Comparison of ENCODE assay signal across 25 cellular contexts in genomic region chr4:1739358-1739757, GRCh38. TPM values are rescaled to one million over a fixed set of nuclear protein-coding genes. Genes with fewer than 3 reads are reported as not detected.
"Had no signal": no experiment of that assay in that cellular context is flagged by ENCODE, and none has a peak within 500 bp of the region (broad histone marks: within the 10 kb centered on the region; RNA-seq: fewer than 3 reads in every experiment).

No MANE protein-coding gene starts in this region.

- FAIRE-seq: colon, keratinocyte had no signal

- H3K4me3 Mint-ChIP-seq: endodermal cell, natural killer cell had no signal

- H3K27ac Mint-ChIP-seq: natural killer cell, progenitor cell of endocrine pancreas had no signal

- H3K79me2 ChIP-seq: parathyroid adenoma had no signal

- H3K4me1 Mint-ChIP-seq: endodermal cell, natural killer cell had no signal

- H2AFZ ChIP-seq: parathyroid adenoma had no signal

- H3K4me3 ChIP-seq: gastrocnemius medialis, lower lobe of right lung, smooth muscle cell, stomach, thyroid gland, vagina had no signal

- H3K27me3 Mint-ChIP-seq: progenitor cell of endocrine pancreas had no signal

- H3K27me3 ChIP-seq: gastrocnemius medialis, stomach, thyroid gland, vagina had no signal

- H3K4me2 ChIP-seq: smooth muscle cell had no signal

- ATAC-seq: gastrocnemius medialis, left ventricle myocardium superior, lower lobe of right lung, natural killer cell, sciatic nerve had no signal

- H3K4me1 ChIP-seq: gastrocnemius medialis, lower lobe of right lung, parathyroid adenoma, stomach, vagina had no signal

- H3K9me3 ChIP-seq: thyroid gland had no signal

- H3K9ac ChIP-seq: parathyroid adenoma had no signal

- DNase-seq: effector CD8-positive, alpha-beta T cell; endodermal cell; foreskin fibroblast; gastrocnemius medialis; head of caudate nucleus; left ventricle myocardium superior; lower lobe of right lung; natural killer cell; stimulated activated CD4-positive, alpha-beta T cell treated with anti-CD3 and anti-CD28 coated beads, Interleukin-12 subunit alpha, Interleukin-12 subunit beta, amount 100 ng/mL, for 4 hours; stimulated activated CD4-positive, alpha-beta T cell treated with anti-CD3 and anti-CD28 coated beads, Interleukin-1b, Interleukin-23, amount 100 ng/mL, for 48 hours; stimulated activated CD4-positive, alpha-beta T cell treated with anti-CD3 and anti-CD28 coated beads, Interleukin-4, amount 100 ng/mL, for 1 hour; stimulated activated CD8-positive, alpha-beta memory T cell treated with anti-CD3 and anti-CD28 coated beads, Interleukin-4, amount 100 ng/mL, for 48 hours; stimulated activated naive CD4-positive, alpha-beta T cell; stomach; thyroid gland; trophoblast cell had no signal

- H3K36me3 ChIP-seq: thyroid gland had no signal

- H3K27ac ChIP-seq: epithelial cell of prostate, gastrocnemius medialis, lower lobe of right lung, parathyroid adenoma, stomach, thyroid gland, vagina had no signal

RNA-seq across cellular contexts. Expression of gene FGFR3, which starts 53.7 kb away (rescaled TPM):
- total RNA-seq: natural killer cell had no signal

RNA-seq across cellular contexts. Expression of gene FAM53A, which starts 55.2 kb away (rescaled TPM):
- total RNA-seq: smooth muscle cell had no signal
- polyA plus RNA-seq: neural cell had no signal
